8 cellular contexts compared by ENCODE assay signal in the genomic region with DNA sequence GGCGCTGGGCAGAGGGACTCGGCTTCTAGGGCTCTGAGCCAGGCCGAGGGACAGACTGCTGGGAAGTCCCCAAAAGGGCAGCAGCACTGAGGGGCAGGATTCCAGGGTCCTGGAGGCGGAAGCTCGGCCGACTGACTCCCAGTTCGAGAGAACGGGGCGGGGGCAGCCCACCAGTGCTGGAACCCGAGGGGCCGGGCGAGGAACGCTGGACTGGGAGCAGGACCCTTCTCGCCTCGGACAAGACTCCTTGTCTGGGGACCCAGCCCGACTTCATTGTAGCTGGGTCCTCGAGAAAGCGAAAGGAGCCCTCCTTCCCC. TPM values are rescaled to one million over a fixed set of nuclear protein-coding genes. Genes with fewer than 3 reads are reported as not detected.
DNase-seq lines count a peak whose midpoint lies in the region; ATAC-seq and FAIRE-seq lines count a peak whose summit lies in the region.

No MANE protein-coding gene starts in this region.

- no peak for FAIRE-seq in HTR-8/SVneo (lab: Jason Lieb, UNC)

- peak overlapping the region; percentile 73; the same call in 1 of the 2 replicates for H3K9ac ChIP-seq in iPS-20b (ENCODE audit: low read depth, low read length)

- peaks cover 40% of the 10 kb centered on the region for H3K27me3 ChIP-seq in iPS-20b (ENCODE audit: insufficient read depth, low read length)

- H3K4me3 Mint-ChIP-seq in activated CD4-positive, alpha-beta T cell treated with anti-CD3 and anti-CD28 coated beads, Interleukin-2, amount 10 ng/mL, durations not matched to agents 7 days and 5 days, result peak overlapping the region; percentile 90
- H3K4me3 Mint-ChIP-seq in activated T-helper 17 cell treated with anti-CD3 and anti-CD28 coated beads, Interleukin-2, amount 50 U/mL, for 72 hours, result peak overlapping the region; percentile 95

- H3K36me3 Mint-ChIP-seq in activated CD4-positive, alpha-beta T cell treated with anti-CD3 and anti-CD28 coated beads, Interleukin-2, amount 10 ng/mL, durations not matched to agents 7 days and 5 days (ENCODE audit: low read depth), result peaks cover 14% of the 10 kb centered on the region
- H3K36me3 Mint-ChIP-seq in activated T-helper 17 cell treated with anti-CD3 and anti-CD28 coated beads, Interleukin-2, amount 50 U/mL, for 72 hours (ENCODE audit: low read depth), result peaks cover 32% of the 10 kb centered on the region

- H3K4me3 ChIP-seq in iPS-20b (ENCODE audit: low read length), result peak overlapping the region; percentile 86

- CTCF ChIA-PET in activated CD4-positive, alpha-beta T cell treated with anti-CD3 and anti-CD28 coated beads, Interleukin-2, amount 10 ng/mL, durations not matched to agents 7 days and 5 days (lab: Charles Lee), result interaction anchor here (0.9 to 2.1 kb wide), 8 partner anchors 8 to 79 kb away, joined by 3 to 8 read pairs (median 4); partner anchors contain the start of genes INCA1, RNF167, SLC25A11 and SPAG7

- peaks cover 43% of the 10 kb centered on the region for H3K4me1 Mint-ChIP-seq in activated CD4-positive, alpha-beta T cell treated with anti-CD3 and anti-CD28 coated beads, Interleukin-2, amount 10 ng/mL, durations not matched to agents 7 days and 5 days
- peaks cover 30% of the 10 kb centered on the region for H3K4me1 Mint-ChIP-seq in activated T-helper 17 cell treated with anti-CD3 and anti-CD28 coated beads, Interleukin-2, amount 50 U/mL, for 72 hours

- H3K4me1 ChIP-seq in iPS-20b (ENCODE audit: insufficient read depth, low read length), result peaks cover 5% of the 10 kb centered on the region; the same call in 1 of the 2 replicates

- DNase-seq in activated CD4-positive, alpha-beta T cell treated with anti-CD3 and anti-CD28 coated beads, Interleukin-2, amount 10 ng/mL, durations not matched to agents 7 days and 5 days, result no peak
- no peak for DNase-seq in activated CD4-positive, alpha-beta T cell treated with anti-CD3 and anti-CD28 coated beads, Interleukin-2, amount 50 U/mL, for 48 hours
- no peak for DNase-seq in HTR-8/SVneo (ENCODE audit: insufficient read length, low spot score)

- no peaks in the 10 kb centered on the region for H3K36me3 ChIP-seq in iPS-20b (ENCODE audit: insufficient read depth, low read depth, low read length)

- H3K27ac Mint-ChIP-seq in activated CD4-positive, alpha-beta T cell treated with anti-CD3 and anti-CD28 coated beads, Interleukin-2, amount 10 ng/mL, durations not matched to agents 7 days and 5 days, result peak overlapping the region; percentile 95
- peak overlapping the region; percentile 93 for H3K27ac Mint-ChIP-seq in activated T-helper 17 cell treated with anti-CD3 and anti-CD28 coated beads, Interleukin-2, amount 50 U/mL, for 72 hours

- no peaks in the 10 kb centered on the region for H3K27me3 Mint-ChIP-seq in activated CD4-positive, alpha-beta T cell treated with anti-CD3 and anti-CD28 coated beads, Interleukin-2, amount 10 ng/mL, durations not matched to agents 7 days and 5 days
- no peaks in the 10 kb centered on the region for H3K27me3 Mint-ChIP-seq in activated T-helper 17 cell treated with anti-CD3 and anti-CD28 coated beads, Interleukin-2, amount 50 U/mL, for 72 hours

- H3K9me3 ChIP-seq in iPS-20b (ENCODE audit: insufficient read depth, low read depth, low read length), result no peaks in the 10 kb centered on the region

- POLR2A ChIA-PET in activated CD4-positive, alpha-beta T cell treated with anti-CD3 and anti-CD28 coated beads, Interleukin-2, amount 10 ng/mL, durations not matched to agents 7 days and 5 days (lab: Charles Lee), result interaction anchor here (0.6 kb wide), 1 partner anchor 90 kb away, joined by 3 read pairs; no protein-coding TSS in a partner anchor

- ATAC-seq in activated T-helper 17 cell treated with anti-CD3 and anti-CD28 coated beads, Interleukin-2, amount 50 U/mL, for 72 hours (replicated peaks), result peak; percentile 10
- no peak for ATAC-seq in HG03442 (IDR thresholded peaks at IDR 0.05; ENCODE audit: unreplicated experiment)
- ATAC-seq in GM18502 (IDR thresholded peaks at IDR 0.05; ENCODE audit: poor library complexity, unreplicated experiment), result no peak

- H3K27ac ChIP-seq in iPS-20b (ENCODE audit: low read length), result no peak overlapping the region
- H3K27ac ChIP-seq in temporal lobe (ENCODE audit: low read depth, low read length), result peak overlapping the region; percentile 86

- H3K9me3 Mint-ChIP-seq in activated CD4-positive, alpha-beta T cell treated with anti-CD3 and anti-CD28 coated beads, Interleukin-2, amount 10 ng/mL, durations not matched to agents 7 days and 5 days, result no peaks in the 10 kb centered on the region
- no peaks in the 10 kb centered on the region for H3K9me3 Mint-ChIP-seq in activated T-helper 17 cell treated with anti-CD3 and anti-CD28 coated beads, Interleukin-2, amount 50 U/mL, for 72 hours

RNA-seq across cellular contexts. Expression of gene CAMTA2, which starts 0.2 kb away (rescaled TPM):
- total RNA-seq in activated CD4-positive, alpha-beta T cell treated with anti-CD3 and anti-CD28 coated beads, Interleukin-2, amount 10 ng/mL, durations not matched to agents 7 days and 5 days, result 10 to 100 TPM; 58.2 to 62.7 TPM
- total RNA-seq in activated T-helper 17 cell treated with anti-CD3 and anti-CD28 coated beads, Interleukin-2, amount 50 U/mL, for 72 hours, result 100 to 1,000 TPM in 1 of 2 donors, 10 to 100 TPM in 1; 66.9 to 103 TPM
- total RNA-seq in temporal lobe, result 13.5 TPM

RNA-seq across cellular contexts. Expression of gene INCA1, which starts 9.6 kb away (rescaled TPM):
- total RNA-seq in activated CD4-positive, alpha-beta T cell treated with anti-CD3 and anti-CD28 coated beads, Interleukin-2, amount 10 ng/mL, durations not matched to agents 7 days and 5 days, result under 1 TPM; 0.35 to 0.50 TPM
- under 1 TPM; 0.61 to 0.69 TPM for total RNA-seq in activated T-helper 17 cell treated with anti-CD3 and anti-CD28 coated beads, Interleukin-2, amount 50 U/mL, for 72 hours
- total RNA-seq in temporal lobe, result 0.25 TPM

RNA-seq across cellular contexts. Expression of gene KIF1C, which starts 10.0 kb away (rescaled TPM):
- 10 to 100 TPM; 36.6 to 48.8 TPM for total RNA-seq in activated CD4-positive, alpha-beta T cell treated with anti-CD3 and anti-CD28 coated beads, Interleukin-2, amount 10 ng/mL, durations not matched to agents 7 days and 5 days
- 10 to 100 TPM; 47.4 to 54.4 TPM for total RNA-seq in activated T-helper 17 cell treated with anti-CD3 and anti-CD28 coated beads, Interleukin-2, amount 50 U/mL, for 72 hours
- total RNA-seq in temporal lobe, result 9.1 TPM

RNA-seq across cellular contexts. Expression of gene SPAG7, which starts 20.1 kb away (rescaled TPM):
- total RNA-seq in activated CD4-positive, alpha-beta T cell treated with anti-CD3 and anti-CD28 coated beads, Interleukin-2, amount 10 ng/mL, durations not matched to agents 7 days and 5 days, result 10 to 100 TPM; 47.7 to 53.6 TPM
- total RNA-seq in activated T-helper 17 cell treated with anti-CD3 and anti-CD28 coated beads, Interleukin-2, amount 50 U/mL, for 72 hours, result 10 to 100 TPM; 71.6 to 83.4 TPM
- 34.4 TPM for total RNA-seq in temporal lobe

RNA-seq across cellular contexts. Expression of gene ENO3, which starts 36.8 kb away (rescaled TPM):
- total RNA-seq in activated CD4-positive, alpha-beta T cell treated with anti-CD3 and anti-CD28 coated beads, Interleukin-2, amount 10 ng/mL, durations not matched to agents 7 days and 5 days, result 10 to 100 TPM; 44.9 to 54.8 TPM
- total RNA-seq in activated T-helper 17 cell treated with anti-CD3 and anti-CD28 coated beads, Interleukin-2, amount 50 U/mL, for 72 hours, result 10 to 100 TPM; 27.4 to 30.3 TPM
- total RNA-seq in temporal lobe, result 0.74 TPM
